Comparison of ENCODE assay signal across 1 cellular context in the genomic region with DNA sequence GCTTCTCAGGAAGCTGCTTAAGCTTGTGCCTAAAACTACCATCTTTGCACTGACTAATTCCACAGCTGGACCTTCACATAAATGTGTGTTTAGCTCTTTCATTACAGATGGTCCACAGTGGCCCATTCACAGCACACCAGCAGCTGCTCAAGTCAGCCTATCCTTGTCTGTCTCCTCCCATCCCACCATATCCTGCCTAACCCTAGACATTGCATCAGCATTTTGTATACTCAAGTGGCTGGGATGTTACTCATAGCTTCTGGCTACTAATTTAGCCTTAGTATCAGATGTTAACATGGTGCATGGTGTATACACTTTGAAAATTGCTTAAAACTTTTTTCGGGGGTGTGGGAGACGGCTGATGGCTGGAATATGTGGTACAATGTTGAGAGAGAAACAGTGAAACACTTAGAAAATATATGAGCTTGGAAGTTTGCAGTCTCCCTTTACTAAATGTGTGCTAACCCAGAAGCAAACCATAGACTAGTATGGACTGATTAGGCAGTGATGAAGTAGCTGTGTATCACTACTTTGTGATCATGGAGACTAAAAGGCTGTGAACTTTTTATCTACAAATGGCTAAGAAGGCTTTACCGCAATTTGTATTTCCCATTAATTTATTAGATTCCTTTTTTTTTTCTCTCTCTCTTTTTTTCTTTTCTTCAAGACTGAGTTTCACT.
A peak's percentile ranks its signal among the peaks of the same experiment; 100 is the strongest.
TF ChIP-seq lines count a peak whose summit lies in the region.

No MANE protein-coding gene starts in this region.

TF ChIP-seq in K562, 482 proteins besides CTCF, POLR2A, EP300 and RAD21 (continues in another document):
- TF ChIP-seq, protein P1, sequence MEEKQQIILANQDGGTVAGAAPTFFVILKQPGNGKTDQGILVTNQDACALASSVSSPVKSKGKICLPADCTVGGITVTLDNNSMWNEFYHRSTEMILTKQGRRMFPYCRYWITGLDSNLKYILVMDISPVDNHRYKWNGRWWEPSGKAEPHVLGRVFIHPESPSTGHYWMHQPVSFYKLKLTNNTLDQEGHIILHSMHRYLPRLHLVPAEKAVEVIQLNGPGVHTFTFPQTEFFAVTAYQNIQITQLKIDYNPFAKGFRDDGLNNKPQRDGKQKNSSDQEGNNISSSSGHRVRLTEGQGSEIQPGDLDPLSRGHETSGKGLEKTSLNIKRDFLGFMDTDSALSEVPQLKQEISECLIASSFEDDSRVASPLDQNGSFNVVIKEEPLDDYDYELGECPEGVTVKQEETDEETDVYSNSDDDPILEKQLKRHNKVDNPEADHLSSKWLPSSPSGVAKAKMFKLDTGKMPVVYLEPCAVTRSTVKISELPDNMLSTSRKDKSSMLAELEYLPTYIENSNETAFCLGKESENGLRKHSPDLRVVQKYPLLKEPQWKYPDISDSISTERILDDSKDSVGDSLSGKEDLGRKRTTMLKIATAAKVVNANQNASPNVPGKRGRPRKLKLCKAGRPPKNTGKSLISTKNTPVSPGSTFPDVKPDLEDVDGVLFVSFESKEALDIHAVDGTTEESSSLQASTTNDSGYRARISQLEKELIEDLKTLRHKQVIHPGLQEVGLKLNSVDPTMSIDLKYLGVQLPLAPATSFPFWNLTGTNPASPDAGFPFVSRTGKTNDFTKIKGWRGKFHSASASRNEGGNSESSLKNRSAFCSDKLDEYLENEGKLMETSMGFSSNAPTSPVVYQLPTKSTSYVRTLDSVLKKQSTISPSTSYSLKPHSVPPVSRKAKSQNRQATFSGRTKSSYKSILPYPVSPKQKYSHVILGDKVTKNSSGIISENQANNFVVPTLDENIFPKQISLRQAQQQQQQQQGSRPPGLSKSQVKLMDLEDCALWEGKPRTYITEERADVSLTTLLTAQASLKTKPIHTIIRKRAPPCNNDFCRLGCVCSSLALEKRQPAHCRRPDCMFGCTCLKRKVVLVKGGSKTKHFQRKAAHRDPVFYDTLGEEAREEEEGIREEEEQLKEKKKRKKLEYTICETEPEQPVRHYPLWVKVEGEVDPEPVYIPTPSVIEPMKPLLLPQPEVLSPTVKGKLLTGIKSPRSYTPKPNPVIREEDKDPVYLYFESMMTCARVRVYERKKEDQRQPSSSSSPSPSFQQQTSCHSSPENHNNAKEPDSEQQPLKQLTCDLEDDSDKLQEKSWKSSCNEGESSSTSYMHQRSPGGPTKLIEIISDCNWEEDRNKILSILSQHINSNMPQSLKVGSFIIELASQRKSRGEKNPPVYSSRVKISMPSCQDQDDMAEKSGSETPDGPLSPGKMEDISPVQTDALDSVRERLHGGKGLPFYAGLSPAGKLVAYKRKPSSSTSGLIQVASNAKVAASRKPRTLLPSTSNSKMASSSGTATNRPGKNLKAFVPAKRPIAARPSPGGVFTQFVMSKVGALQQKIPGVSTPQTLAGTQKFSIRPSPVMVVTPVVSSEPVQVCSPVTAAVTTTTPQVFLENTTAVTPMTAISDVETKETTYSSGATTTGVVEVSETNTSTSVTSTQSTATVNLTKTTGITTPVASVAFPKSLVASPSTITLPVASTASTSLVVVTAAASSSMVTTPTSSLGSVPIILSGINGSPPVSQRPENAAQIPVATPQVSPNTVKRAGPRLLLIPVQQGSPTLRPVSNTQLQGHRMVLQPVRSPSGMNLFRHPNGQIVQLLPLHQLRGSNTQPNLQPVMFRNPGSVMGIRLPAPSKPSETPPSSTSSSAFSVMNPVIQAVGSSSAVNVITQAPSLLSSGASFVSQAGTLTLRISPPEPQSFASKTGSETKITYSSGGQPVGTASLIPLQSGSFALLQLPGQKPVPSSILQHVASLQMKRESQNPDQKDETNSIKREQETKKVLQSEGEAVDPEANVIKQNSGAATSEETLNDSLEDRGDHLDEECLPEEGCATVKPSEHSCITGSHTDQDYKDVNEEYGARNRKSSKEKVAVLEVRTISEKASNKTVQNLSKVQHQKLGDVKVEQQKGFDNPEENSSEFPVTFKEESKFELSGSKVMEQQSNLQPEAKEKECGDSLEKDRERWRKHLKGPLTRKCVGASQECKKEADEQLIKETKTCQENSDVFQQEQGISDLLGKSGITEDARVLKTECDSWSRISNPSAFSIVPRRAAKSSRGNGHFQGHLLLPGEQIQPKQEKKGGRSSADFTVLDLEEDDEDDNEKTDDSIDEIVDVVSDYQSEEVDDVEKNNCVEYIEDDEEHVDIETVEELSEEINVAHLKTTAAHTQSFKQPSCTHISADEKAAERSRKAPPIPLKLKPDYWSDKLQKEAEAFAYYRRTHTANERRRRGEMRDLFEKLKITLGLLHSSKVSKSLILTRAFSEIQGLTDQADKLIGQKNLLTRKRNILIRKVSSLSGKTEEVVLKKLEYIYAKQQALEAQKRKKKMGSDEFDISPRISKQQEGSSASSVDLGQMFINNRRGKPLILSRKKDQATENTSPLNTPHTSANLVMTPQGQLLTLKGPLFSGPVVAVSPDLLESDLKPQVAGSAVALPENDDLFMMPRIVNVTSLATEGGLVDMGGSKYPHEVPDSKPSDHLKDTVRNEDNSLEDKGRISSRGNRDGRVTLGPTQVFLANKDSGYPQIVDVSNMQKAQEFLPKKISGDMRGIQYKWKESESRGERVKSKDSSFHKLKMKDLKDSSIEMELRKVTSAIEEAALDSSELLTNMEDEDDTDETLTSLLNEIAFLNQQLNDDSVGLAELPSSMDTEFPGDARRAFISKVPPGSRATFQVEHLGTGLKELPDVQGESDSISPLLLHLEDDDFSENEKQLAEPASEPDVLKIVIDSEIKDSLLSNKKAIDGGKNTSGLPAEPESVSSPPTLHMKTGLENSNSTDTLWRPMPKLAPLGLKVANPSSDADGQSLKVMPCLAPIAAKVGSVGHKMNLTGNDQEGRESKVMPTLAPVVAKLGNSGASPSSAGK (IDR thresholded peaks at IDR 0.05), result 0 out of 2 replicates have a peak, but pooled peaks have one; percentile 18
- TF ChIP-seq HMGXB4 (CRISPR knock-in tag; IDR thresholded peaks at IDR 0.05) (no peak), E2F3 (CRISPR knock-in tag; IDR thresholded peaks at IDR 0.05) (no peak), ZBTB7A (IDR thresholded peaks at IDR 0.05; ENCODE audit: borderline replicate concordance, control insufficient read depth, low read depth, low read length) (no peak), RHOXF2B (CRISPR knock-in tag; conservative IDR thresholded peaks at IDR 0.05) (no peak), ZNF232 (CRISPR knock-in tag; IDR thresholded peaks at IDR 0.05) (no peak), ZNF212 (CRISPR knock-in tag; IDR thresholded peaks at IDR 0.05) (no peak), THRAP3 (IDR thresholded peaks at IDR 0.05; ENCODE audit: borderline replicate concordance) (no peak), ZNF133 (CRISPR knock-in tag; IDR thresholded peaks at IDR 0.05) (no peak), PHF8 (IDR thresholded peaks at IDR 0.05; ENCODE audit: borderline replicate concordance, low read length) (no peak), CBX5 (IDR thresholded peaks at IDR 0.05; ENCODE audit: borderline replicate concordance, low read depth) (no peak), ZNF551 (CRISPR knock-in tag; IDR thresholded peaks at IDR 0.05) (no peak), TARDBP (IDR thresholded peaks at IDR 0.05) (no peak), ZNF584 (CRISPR knock-in tag; IDR thresholded peaks at IDR 0.05; ENCODE audit: low read depth) (peak; percentile 85), ID3 (CRISPR knock-in tag; IDR thresholded peaks at IDR 0.05) (no peak), ID3 (tag; IDR thresholded peaks at IDR 0.05) (no peak), MAFK (IDR thresholded peaks at IDR 0.05; ENCODE audit: low read length) (peak; percentile 26; the same call in 1 of the 2 replicates), POLR2AphosphoS5 (IDR thresholded peaks at IDR 0.05; ENCODE audit: control insufficient read depth, insufficient read depth, low read depth, low read length) (no peak), MTF1 (CRISPR knock-in tag; IDR thresholded peaks at IDR 0.05; ENCODE audit: borderline replicate concordance) (no peak), CEBPG (CRISPR knock-in tag; IDR thresholded peaks at IDR 0.05) (peak; percentile 97), CEBPG (tag; conservative IDR thresholded peaks at IDR 0.05 in 1 of 2, IDR thresholded peaks at IDR 0.05 in 1 of 2) (peak; percentile 83 to 98), GABPB1 (CRISPR knock-in tag; IDR thresholded peaks at IDR 0.05) (no peak), STAT5B (CRISPR knock-in tag; IDR thresholded peaks at IDR 0.05) (no peak), ZNF263 (CRISPR knock-in tag; IDR thresholded peaks at IDR 0.05; ENCODE audit: borderline replicate concordance) (no peak), NONO (IDR thresholded peaks at IDR 0.05; ENCODE audit: low read depth in 2 of 2, low read length in 1 of 2) (no peak), SMAD4 (CRISPR knock-in tag; conservative IDR thresholded peaks at IDR 0.05) (peak; percentile 63), ERF (CRISPR knock-in tag; IDR thresholded peaks at IDR 0.05) (no peak), LCOR (CRISPR knock-in tag; IDR thresholded peaks at IDR 0.05) (no peak), ATF4 (CRISPR knock-in tag; IDR thresholded peaks at IDR 0.05) (peak; percentile 93), ZNF589 (CRISPR knock-in tag; IDR thresholded peaks at IDR 0.05; ENCODE audit: low read depth) (peak; percentile 45; the same call in 1 of the 2 replicates), TSC22D4 (tag; IDR thresholded peaks at IDR 0.05) (no peak)
- TF ChIP-seq, protein P2, sequence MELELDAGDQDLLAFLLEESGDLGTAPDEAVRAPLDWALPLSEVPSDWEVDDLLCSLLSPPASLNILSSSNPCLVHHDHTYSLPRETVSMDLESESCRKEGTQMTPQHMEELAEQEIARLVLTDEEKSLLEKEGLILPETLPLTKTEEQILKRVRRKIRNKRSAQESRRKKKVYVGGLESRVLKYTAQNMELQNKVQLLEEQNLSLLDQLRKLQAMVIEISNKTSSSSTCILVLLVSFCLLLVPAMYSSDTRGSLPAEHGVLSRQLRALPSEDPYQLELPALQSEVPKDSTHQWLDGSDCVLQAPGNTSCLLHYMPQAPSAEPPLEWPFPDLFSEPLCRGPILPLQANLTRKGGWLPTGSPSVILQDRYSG (tag; conservative IDR thresholded peaks at IDR 0.05; ENCODE audit: low read depth), result no peak
- TF ChIP-seq, protein P3, sequence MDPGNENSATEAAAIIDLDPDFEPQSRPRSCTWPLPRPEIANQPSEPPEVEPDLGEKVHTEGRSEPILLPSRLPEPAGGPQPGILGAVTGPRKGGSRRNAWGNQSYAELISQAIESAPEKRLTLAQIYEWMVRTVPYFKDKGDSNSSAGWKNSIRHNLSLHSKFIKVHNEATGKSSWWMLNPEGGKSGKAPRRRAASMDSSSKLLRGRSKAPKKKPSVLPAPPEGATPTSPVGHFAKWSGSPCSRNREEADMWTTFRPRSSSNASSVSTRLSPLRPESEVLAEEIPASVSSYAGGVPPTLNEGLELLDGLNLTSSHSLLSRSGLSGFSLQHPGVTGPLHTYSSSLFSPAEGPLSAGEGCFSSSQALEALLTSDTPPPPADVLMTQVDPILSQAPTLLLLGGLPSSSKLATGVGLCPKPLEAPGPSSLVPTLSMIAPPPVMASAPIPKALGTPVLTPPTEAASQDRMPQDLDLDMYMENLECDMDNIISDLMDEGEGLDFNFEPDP (CRISPR knock-in tag; IDR thresholded peaks at IDR 0.05), result no peak
- TF ChIP-seq, protein P4, sequence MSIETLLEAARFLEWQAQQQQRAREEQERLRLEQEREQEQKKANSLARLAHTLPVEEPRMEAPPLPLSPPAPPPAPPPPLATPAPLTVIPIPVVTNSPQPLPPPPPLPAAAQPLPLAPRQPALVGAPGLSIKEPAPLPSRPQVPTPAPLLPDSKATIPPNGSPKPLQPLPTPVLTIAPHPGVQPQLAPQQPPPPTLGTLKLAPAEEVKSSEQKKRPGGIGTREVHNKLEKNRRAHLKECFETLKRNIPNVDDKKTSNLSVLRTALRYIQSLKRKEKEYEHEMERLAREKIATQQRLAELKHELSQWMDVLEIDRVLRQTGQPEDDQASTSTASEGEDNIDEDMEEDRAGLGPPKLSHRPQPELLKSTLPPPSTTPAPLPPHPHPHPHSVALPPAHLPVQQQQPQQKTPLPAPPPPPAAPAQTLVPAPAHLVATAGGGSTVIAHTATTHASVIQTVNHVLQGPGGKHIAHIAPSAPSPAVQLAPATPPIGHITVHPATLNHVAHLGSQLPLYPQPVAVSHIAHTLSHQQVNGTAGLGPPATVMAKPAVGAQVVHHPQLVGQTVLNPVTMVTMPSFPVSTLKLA (conservative IDR thresholded peaks at IDR 0.05), result no peak
- TF ChIP-seq, protein P5, sequence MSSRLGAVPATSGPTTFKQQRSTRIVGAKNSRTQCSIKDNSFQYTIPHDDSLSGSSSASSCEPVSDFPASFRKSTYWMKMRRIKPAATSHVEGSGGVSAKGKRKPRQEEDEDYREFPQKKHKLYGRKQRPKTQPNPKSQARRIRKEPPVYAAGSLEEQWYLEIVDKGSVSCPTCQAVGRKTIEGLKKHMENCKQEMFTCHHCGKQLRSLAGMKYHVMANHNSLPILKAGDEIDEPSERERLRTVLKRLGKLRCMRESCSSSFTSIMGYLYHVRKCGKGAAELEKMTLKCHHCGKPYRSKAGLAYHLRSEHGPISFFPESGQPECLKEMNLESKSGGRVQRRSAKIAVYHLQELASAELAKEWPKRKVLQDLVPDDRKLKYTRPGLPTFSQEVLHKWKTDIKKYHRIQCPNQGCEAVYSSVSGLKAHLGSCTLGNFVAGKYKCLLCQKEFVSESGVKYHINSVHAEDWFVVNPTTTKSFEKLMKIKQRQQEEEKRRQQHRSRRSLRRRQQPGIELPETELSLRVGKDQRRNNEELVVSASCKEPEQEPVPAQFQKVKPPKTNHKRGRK (tag; IDR thresholded peaks at IDR 0.05), result no peak
- TF ChIP-seq, protein P6, sequence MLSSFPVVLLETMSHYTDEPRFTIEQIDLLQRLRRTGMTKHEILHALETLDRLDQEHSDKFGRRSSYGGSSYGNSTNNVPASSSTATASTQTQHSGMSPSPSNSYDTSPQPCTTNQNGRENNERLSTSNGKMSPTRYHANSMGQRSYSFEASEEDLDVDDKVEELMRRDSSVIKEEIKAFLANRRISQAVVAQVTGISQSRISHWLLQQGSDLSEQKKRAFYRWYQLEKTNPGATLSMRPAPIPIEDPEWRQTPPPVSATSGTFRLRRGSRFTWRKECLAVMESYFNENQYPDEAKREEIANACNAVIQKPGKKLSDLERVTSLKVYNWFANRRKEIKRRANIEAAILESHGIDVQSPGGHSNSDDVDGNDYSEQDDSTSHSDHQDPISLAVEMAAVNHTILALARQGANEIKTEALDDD (IDR thresholded peaks at IDR 0.05), result peak; percentile 87
